In the genomic region with DNA sequence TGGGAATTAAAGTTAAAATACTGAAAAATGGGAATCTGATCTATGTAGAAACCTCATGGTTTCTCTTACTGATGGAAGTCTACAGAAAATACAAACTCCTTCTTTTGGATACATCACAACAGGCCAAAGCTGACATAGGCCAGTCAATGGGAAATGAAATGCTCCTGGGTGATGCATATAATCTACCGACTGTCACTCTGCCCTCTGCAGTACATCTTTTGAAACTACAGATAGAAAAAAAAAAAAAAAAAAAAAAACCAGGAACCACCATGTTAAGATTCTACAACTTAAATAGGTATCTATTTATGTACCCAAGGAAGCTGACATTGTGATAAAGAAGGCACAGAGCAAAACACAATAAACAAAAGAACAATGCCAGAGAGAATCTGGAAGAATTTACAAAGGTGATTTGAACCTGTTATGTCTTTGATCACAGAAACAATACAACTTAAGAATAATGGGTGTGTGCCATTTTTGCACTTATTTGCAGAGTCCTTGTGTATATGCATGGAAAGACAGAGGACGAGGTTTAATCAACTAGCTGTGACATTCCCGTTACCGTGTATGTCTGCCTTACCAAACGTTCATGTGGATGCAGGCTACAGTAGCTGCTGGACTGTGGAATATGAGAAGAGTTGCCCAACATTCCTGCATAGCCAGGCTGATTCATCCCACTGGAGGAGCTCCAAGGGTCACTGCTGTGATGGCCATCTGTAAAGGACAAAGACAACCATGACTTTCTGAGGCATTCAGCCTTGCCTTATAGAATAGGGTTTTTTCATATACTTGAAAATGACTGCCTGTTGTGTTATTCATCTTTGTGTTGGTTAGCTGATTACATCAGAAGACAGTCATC, we compare ENCODE assay signal across 10 cellular contexts.
DNase-seq lines count a peak whose midpoint lies in the region; ATAC-seq lines count a peak whose summit lies in the region.
"Had no signal": no experiment of that assay in that cellular context is flagged by ENCODE, and none has a peak within 500 bp of the region (broad histone marks: within the 10 kb centered on the region; RNA-seq: fewer than 3 reads in every experiment).

No MANE protein-coding gene starts in this region.

- DNase-seq in Right ventricle myocardium inferior (ENCODE audit: missing footprints) = no peak
- DNase-seq in cardiac septum (ENCODE audit: low spot score) = no peak
- DNase-seq in SJCRH30 = peak; percentile 35 to 41
- peak in 33 of 42 donors; percentile 14 to 86 (median 42) for DNase-seq in head of caudate nucleus
- DNase-seq in aorta = peak in 1 of 2 donors; percentile 50
- DNase-seq in NCI-H524 treated with DMSO at 0.1 percent for 48 hours (lab: John Stamatoyannopoulos, UW) = no peak
- DNase-seq in T1000 (lab: John Stamatoyannopoulos, UW) = no peak
- DNase-seq: NCI-H2081 had no signal

- H3K36me3 ChIP-seq in SJCRH30 (peaks cover 9% of the 10 kb centered on the region; the same call in 1 of the 2 replicates), aorta (ENCODE audit: control insufficient read depth in 1 of 2, insufficient read depth in 2 of 2, low read length in 1 of 2) (peaks cover 3 to 9% of the 10 kb centered on the region in 2 donors)

- 57 to 70% methylated on average over 5 of the region's 5 CpGs for WGBS in aorta, 2 donors

- intact Hi-C loops in Right ventricle myocardium inferior (cut with DNase I) = no loop called here
- intact Hi-C loops in cardiac septum (cut with DNase I) = no loop called here
- intact Hi-C loops in head of caudate nucleus (cut with DNase I) = no loop called here
- intact Hi-C loops in aorta (cut with DNase I) = no loop called here

- ATAC-seq in Right ventricle myocardium inferior = peak; percentile 56
- peak; percentile 65 for ATAC-seq in aorta (ENCODE audit: low FRiP score)
- no peak for ATAC-seq in HG03378 (IDR thresholded peaks at IDR 0.05; ENCODE audit: unreplicated experiment)

- H3K27ac ChIP-seq in SJCRH30 = no peak overlapping the region
- H3K27ac ChIP-seq in aorta (ENCODE audit: low read depth in 1 of 2, low read length in 2 of 2) = no peak overlapping the region

- H3K4me3 ChIP-seq in SJCRH30 = no peak overlapping the region
- no peak overlapping the region for H3K4me3 ChIP-seq in aorta (ENCODE audit: low read length in 2 of 2)

- H3K4me1 ChIP-seq in SJCRH30 (peaks cover 15% of the 10 kb centered on the region), aorta (ENCODE audit: control insufficient read depth in 1 of 2, insufficient read depth in 2 of 2, low read length in 2 of 2) (peaks cover 0 to 1% of the 10 kb centered on the region in 2 donors)

- H3K27me3 ChIP-seq in SJCRH30 (no peaks in the 10 kb centered on the region), aorta (ENCODE audit: control insufficient read depth in 1 of 2, insufficient read depth in 2 of 2, low read length in 1 of 2) (no peaks in the 10 kb centered on the region)

- no peaks in the 10 kb centered on the region for H3K9me3 ChIP-seq in SJCRH30 (replicated peaks)
- no peaks in the 10 kb centered on the region for H3K9me3 ChIP-seq in aorta (ENCODE audit: control insufficient read depth, low read length)
- H3K9me3 ChIP-seq: Caco-2 had no signal

Comparison
In these comparisons a context has a peak if more than half of its experiments do, and no peak if none do; other contexts are left out.
1. DNase-seq: peak in SJCRH30 (2 of 2) and head of caudate nucleus (33 of 42); none in Right ventricle myocardium inferior (single experiment), cardiac septum (single experiment), NCI-H524 treated with DMSO at 0.1 percent for 48 hours (single experiment) and T1000 (single experiment).